Comparison of ENCODE assay signal across 19 cellular contexts in the genomic region with DNA sequence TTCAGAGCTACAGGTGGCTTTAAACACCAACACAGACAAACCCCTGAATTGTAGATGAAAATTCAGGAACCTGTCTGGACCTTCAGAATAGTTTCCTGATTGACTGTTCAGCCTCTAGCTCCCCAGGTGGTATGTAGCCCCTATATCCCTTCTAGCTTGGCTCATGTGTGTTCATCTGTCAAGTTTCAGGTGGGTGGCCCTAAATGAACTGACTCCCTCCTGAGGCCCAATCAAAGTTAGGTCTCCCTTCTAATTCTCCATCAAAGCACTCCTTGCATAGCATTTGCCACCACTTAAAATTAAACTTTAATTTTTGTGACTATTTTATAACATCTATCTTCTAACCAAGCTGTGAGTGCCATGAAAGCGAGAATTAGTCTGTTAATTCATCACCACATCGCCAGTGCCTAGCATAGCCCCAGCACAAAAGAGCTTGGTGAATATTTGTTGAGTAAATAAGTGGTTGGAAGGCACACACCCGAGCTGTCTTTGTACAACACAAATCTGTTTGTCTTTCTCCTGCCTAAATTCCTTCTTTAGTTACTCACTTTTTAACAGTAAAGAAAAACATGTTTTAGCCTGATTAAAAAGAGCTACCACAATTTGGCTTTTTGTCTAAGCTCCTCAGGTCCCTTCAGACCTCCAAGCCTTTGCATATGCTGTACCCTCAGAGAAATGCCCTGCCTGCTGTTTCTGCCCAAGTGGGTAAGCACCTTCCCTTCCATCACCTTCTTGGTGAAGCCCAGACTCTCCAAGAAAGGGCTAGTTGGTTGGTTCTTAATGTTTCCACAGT.
A peak's percentile ranks its signal among the peaks of the same experiment; 100 is the strongest.
DNase-seq lines count a peak whose midpoint lies in the region; ATAC-seq and TF ChIP-seq lines count a peak whose summit lies in the region.
"Had no signal": no experiment of that assay in that cellular context is flagged by ENCODE, and none has a peak within 500 bp of the region (broad histone marks: within the 10 kb centered on the region; RNA-seq: fewer than 3 reads in every experiment).

No MANE protein-coding gene starts in this region.

- H3K36me3 Mint-ChIP-seq in natural killer cell = peaks cover 8% of the 10 kb centered on the region
- H3K36me3 Mint-ChIP-seq: naive thymus-derived CD4-positive, alpha-beta T cell had no signal

- ATAC-seq in natural killer cell = no peak
- ATAC-seq: naive thymus-derived CD4-positive, alpha-beta T cell had no signal

- H3K4me3 Mint-ChIP-seq in natural killer cell = no peak overlapping the region
- H3K4me3 Mint-ChIP-seq: central memory CD8-positive, alpha-beta T cell; naive thymus-derived CD4-positive, alpha-beta T cell had no signal

- H4K8ac ChIP-seq in trophoblast cell (ENCODE audit: low read depth, low read length) = no peak overlapping the region

- no peak overlapping the region for H2AK5ac ChIP-seq in trophoblast cell (ENCODE audit: low read length)

- H2BK5ac ChIP-seq in trophoblast cell (ENCODE audit: low read depth, low read length, poor library complexity) = no peak overlapping the region

- no peak overlapping the region for H2BK120ac ChIP-seq in trophoblast cell (ENCODE audit: insufficient read depth, low read length, poor library complexity)

- H3K9me3 Mint-ChIP-seq in natural killer cell = peaks cover 0 to 2% of the 10 kb centered on the region in 2 donors
- H3K9me3 Mint-ChIP-seq: central memory CD8-positive, alpha-beta T cell had no signal

- H3K79me2 ChIP-seq in trophoblast cell (ENCODE audit: control insufficient read depth, insufficient read depth, low read length, poor library complexity) = no peaks in the 10 kb centered on the region

- no peaks in the 10 kb centered on the region for H3K4me1 Mint-ChIP-seq in natural killer cell
- H3K4me1 Mint-ChIP-seq: central memory CD8-positive, alpha-beta T cell had no signal

- no peaks in the 10 kb centered on the region for H3K27me3 ChIP-seq in trophoblast cell (ENCODE audit: insufficient read depth, low read length)
- H3K27me3 ChIP-seq: esophagus squamous epithelium, testis had no signal

- H4K91ac ChIP-seq in trophoblast cell (ENCODE audit: low read depth, low read length) = no peak overlapping the region

- DNase-seq in DMS153 (lab: John Stamatoyannopoulos, UW) = peak; percentile 16
- DNase-seq in DMS153 treated with DMSO at 0.1 percent for 48 hours (lab: John Stamatoyannopoulos, UW; ENCODE audit: unreplicated experiment) = no peak
- peak; percentile 61 for DNase-seq in NCI-H69 (lab: John Stamatoyannopoulos, UW)
- DNase-seq in epithelial cell of esophagus (ENCODE audit: low read depth) = peak; percentile 72
- DNase-seq in trophoblast cell = no peak
- DNase-seq in coronary artery (ENCODE audit: low spot score) = no peak
- no peak for DNase-seq in natural killer cell
- DNase-seq in NCI-H526 treated with DMSO at 0.1 percent for 48 hours (lab: John Stamatoyannopoulos, UW) = no peak
- DNase-seq: activated CD4-positive, alpha-beta T cell treated with anti-CD3 and anti-CD28 coated beads for 4 hours; activated effector memory CD4-positive, alpha-beta T cell treated with anti-CD3 and anti-CD28 coated beads, Interleukin-2, amount 50 U/mL, for 16 hours; C1 segment of cervical spinal cord; esophagus squamous epithelium; mesenchymal stem cell; naive thymus-derived CD4-positive, alpha-beta T cell; NCI-H1694 treated with DMSO at 0.1 percent for 48 hours; NCI-H524; testis had no signal

- H3K9ac ChIP-seq in trophoblast cell (ENCODE audit: low read length) = no peak overlapping the region

- H3K4me1 ChIP-seq in trophoblast cell (ENCODE audit: control insufficient read depth in 1 of 2, insufficient read depth in 2 of 2, low read length in 2 of 2) = peaks cover 0 to 3% of the 10 kb centered on the region in 2 experiments
- H3K4me1 ChIP-seq: testis had no signal

- no peak overlapping the region for H3K18ac ChIP-seq in trophoblast cell (ENCODE audit: low read length)

- H3K27ac ChIP-seq in trophoblast cell (ENCODE audit: low read depth, low read length) = no peak overlapping the region
- no peak overlapping the region for H3K27ac ChIP-seq in coronary artery
- H3K27ac ChIP-seq: 22Rv1, esophagus squamous epithelium, testis had no signal

- no peak overlapping the region for H3K4ac ChIP-seq in trophoblast cell (ENCODE audit: low read depth, low read length)

- H3K27ac Mint-ChIP-seq in natural killer cell = no peak overlapping the region
- H3K27ac Mint-ChIP-seq: naive thymus-derived CD4-positive, alpha-beta T cell had no signal

- peaks cover 0 to 10% of the 10 kb centered on the region in 2 donors for H3K27me3 Mint-ChIP-seq in natural killer cell (ENCODE audit: low read depth in 2 of 2)
- H3K27me3 Mint-ChIP-seq: central memory CD8-positive, alpha-beta T cell had no signal

- no CpG with 5 or more reads among the region's 3 CpGs for WGBS in trophoblast cell (ENCODE audit: extremely low coverage, insufficient coverage, insufficient read length)

- H3K23ac ChIP-seq in trophoblast cell (ENCODE audit: low read length) = peak overlapping the region; percentile 14

- H3K4me3 ChIP-seq in epithelial cell of esophagus (ENCODE audit: low read length) (no peak overlapping the region), trophoblast cell (ENCODE audit: low read depth, low read length) (no peak overlapping the region), coronary artery (no peak overlapping the region)
- H3K4me3 ChIP-seq: esophagus squamous epithelium, testis had no signal

- H4K12ac ChIP-seq in trophoblast cell (ENCODE audit: low read depth, low read length) = no peak overlapping the region

- H2BK12ac ChIP-seq in trophoblast cell (ENCODE audit: low read length) = no peak overlapping the region

- no peak overlapping the region for H2AFZ ChIP-seq in trophoblast cell (ENCODE audit: insufficient read depth, low read length, poor library complexity)

- no peak overlapping the region for H3K4me2 ChIP-seq in trophoblast cell (ENCODE audit: low read length)

- no peak for TF ChIP-seq CTCF in epithelial cell of esophagus (IDR thresholded peaks at IDR 0.05; ENCODE audit: insufficient read depth, low read depth, low read length, missing control alignments)
- TF ChIP-seq CTCF in coronary artery (IDR thresholded peaks at IDR 0.05) = no peak
- no peak for TF ChIP-seq CTCF in natural killer cell (IDR thresholded peaks at IDR 0.05)

- no peaks in the 10 kb centered on the region for H3K79me1 ChIP-seq in trophoblast cell (ENCODE audit: low read length)

- no peaks in the 10 kb centered on the region for H3K9me3 ChIP-seq in trophoblast cell (ENCODE audit: insufficient read depth, low read depth, low read length)
- H3K9me3 ChIP-seq: esophagus squamous epithelium, testis had no signal

- intact Hi-C loops in natural killer cell (cut with micrococcal nuclease) = no loop called here

- H3K14ac ChIP-seq in trophoblast cell (ENCODE audit: low read length) = no peak overlapping the region

- no peaks in the 10 kb centered on the region for H3K36me3 ChIP-seq in trophoblast cell (ENCODE audit: control insufficient read depth in 1 of 2, insufficient read depth in 2 of 2, low read length in 2 of 2)
- H3K36me3 ChIP-seq: esophagus squamous epithelium had no signal

Comparison
In these comparisons a context has a peak if more than half of its experiments do, and no peak if none do; other contexts are left out.
1. DNase-seq: peak in DMS153 (single experiment), NCI-H69 (single experiment) and epithelial cell of esophagus (single experiment); none in DMS153 treated with DMSO at 0.1 percent for 48 hours (single experiment), trophoblast cell (0 of 2), coronary artery (single experiment), natural killer cell (single experiment) and NCI-H526 treated with DMSO at 0.1 percent for 48 hours (single experiment).